Comparison of ENCODE assay signal across 17 cellular contexts in genomic region chr20:24981750-24982149, GRCh38. TPM values are rescaled to one million over a fixed set of nuclear protein-coding genes. Genes with fewer than 3 reads are reported as not detected.
A peak's percentile ranks its signal among the peaks of the same experiment; 100 is the strongest.
DNase-seq lines count a peak whose midpoint lies in the region; ATAC-seq, FAIRE-seq and TF ChIP-seq lines count a peak whose summit lies in the region.
"Had no signal": no experiment of that assay in that cellular context is flagged by ENCODE, and none has a peak within 500 bp of the region (broad histone marks: within the 10 kb centered on the region; RNA-seq: fewer than 3 reads in every experiment).

No MANE protein-coding gene starts in this region.

- H2AFZ ChIP-seq in HepG2 (ENCODE audit: low read length) = no peak overlapping the region

- no TSS peak for BruUV-seq in HepG2 (replicated peaks; lab: Mats Ljungman, UMichigan)

- no peaks in the 10 kb centered on the region for H3K4me1 ChIP-seq in colonic mucosa
- H3K4me1 ChIP-seq in HepG2 (ENCODE audit: insufficient read depth, low read length) = peaks cover 34% of the 10 kb centered on the region
- no peaks in the 10 kb centered on the region for H3K4me1 ChIP-seq in tibial artery
- H3K4me1 ChIP-seq: body of pancreas had no signal

- 0 out of 2 replicates have a peak, but pooled peaks cover 3% of the 10 kb centered on the region for H4K20me1 ChIP-seq in HepG2 (ENCODE audit: insufficient read depth, low read length)

- H3K9me3 ChIP-seq in colonic mucosa (no peaks in the 10 kb centered on the region), HepG2 (ENCODE audit: low read length) (0 out of 2 replicates have a peak, but pooled peaks cover 2% of the 10 kb centered on the region), tibial artery (no peaks in the 10 kb centered on the region)
- H3K9me3 ChIP-seq: body of pancreas had no signal

- H3K9ac ChIP-seq in colonic mucosa (ENCODE audit: low read depth in 2 of 2, low read length in 2 of 2) (no peak overlapping the region), HepG2 (ENCODE audit: insufficient read depth, low read depth, low read length) (no peak overlapping the region)

- H3K27ac ChIP-seq in colonic mucosa (no peak overlapping the region), HepG2 (ENCODE audit: extremely low read length, insufficient read depth, low read length) (no peak overlapping the region), tibial artery (no peak overlapping the region)
- H3K27ac ChIP-seq: body of pancreas had no signal

- TF ChIP-seq CTCF in colonic mucosa (IDR thresholded peaks at IDR 0.05) (no peak), HepG2 (CRISPR knock-in tag; IDR thresholded peaks at IDR 0.05) (no peak), tibial artery (IDR thresholded peaks at IDR 0.05) (no peak)

- ATAC-seq in HepG2 (no peak), HG03460 (IDR thresholded peaks at IDR 0.05; ENCODE audit: unreplicated experiment) (no peak)
- ATAC-seq: body of pancreas, PC-3 had no signal

- CTCF ChIA-PET in HepG2 (lab: Yijun Ruan, JAX; ENCODE audit: low intra/inter-chr PET ratio, low total read pairs) = no interaction called here

- TF ChIP-seq POLR2A in HepG2 (IDR thresholded peaks at IDR 0.05; ENCODE audit: insufficient read depth in 1 of 2, low read depth in 2 of 2, low read length in 2 of 2) = no peak

- DNase-seq in activated CD4-positive, CD25-positive, alpha-beta regulatory T cell treated with anti-CD3 and anti-CD28 coated beads, Interleukin-2, amount 50 U/mL, for 72 hours = peak; percentile 4
- no peak for DNase-seq in activated CD4-positive, CD25-positive, alpha-beta regulatory T cell (lab: John Stamatoyannopoulos, UW)
- DNase-seq in colonic mucosa = peak; percentile 17
- no peak for DNase-seq in HepG2 (ENCODE audit: low spot score)
- peak; percentile 41 to 73 for DNase-seq in tibial artery
- no peak for DNase-seq in DMS79 treated with DMSO at 0.1 percent for 48 hours (lab: John Stamatoyannopoulos, UW)
- DNase-seq in NCI-H69 (lab: John Stamatoyannopoulos, UW) = no peak
- DNase-seq: activated CD4-positive, alpha-beta T cell treated with anti-CD3 and anti-CD28 coated beads for 1 hour; naive B cell; NCI-H1092; NCI-H345; PC-3; SW 1271 had no signal

- POLR2A ChIA-PET in HepG2 (lab: Yijun Ruan, JAX) = no interaction called here

- intact Hi-C loops in colonic mucosa (cut with DNase I) (no loop called here), HepG2 (cut with micrococcal nuclease; ENCODE audit: unreplicated experiment) (no loop called here), tibial artery (cut with DNase I; ENCODE audit: low total_unique reads) (no loop called here)

- H3K27me3 ChIP-seq in colonic mucosa (no peaks in the 10 kb centered on the region), HepG2 (ENCODE audit: control insufficient read depth in 1 of 2, insufficient read depth in 2 of 2, low read length in 2 of 2) (no peaks in the 10 kb centered on the region), tibial artery (no peaks in the 10 kb centered on the region)
- H3K27me3 ChIP-seq: body of pancreas had no signal

- TF ChIP-seq EP300 in HepG2 (IDR thresholded peaks at IDR 0.05; ENCODE audit: low read depth in 2 of 2, low read length in 2 of 2) (no peak), HepG2 (CRISPR knock-in tag; IDR thresholded peaks at IDR 0.05; ENCODE audit: borderline replicate concordance) (no peak)

- whole genome bisulfite sequencing in HepG2 (ENCODE audit: low lambda C conversion rate) = 99% methylated on average over 3 of the region's 3 CpGs

- TF ChIP-seq RAD21 in HepG2 (CRISPR knock-in tag; IDR thresholded peaks at IDR 0.05) = no peak

- in situ Hi-C loops in HepG2 (cut with HindIII; ENCODE audit: extremely low pct_ligation_motif_present, low pct_unique_long_range_greater_than_20kb) = no loop called here

- H3K4me2 ChIP-seq in HepG2 (ENCODE audit: low read depth, low read length) = no peak overlapping the region

- FAIRE-seq in HepG2 (lab: Jason Lieb, UNC) = no peak

- no peak overlapping the region for H3K4me3 ChIP-seq in colonic mucosa
- no peak overlapping the region for H3K4me3 ChIP-seq in HepG2 (replicated peaks in 1 of 3; ENCODE audit: insufficient read depth in 1 of 3, low read depth in 2 of 3, low read length in 3 of 3)
- H3K4me3 ChIP-seq in tibial artery = no peak overlapping the region
- H3K4me3 ChIP-seq: body of pancreas had no signal

- H3K79me2 ChIP-seq in HepG2 (ENCODE audit: insufficient read depth, low read length) = peaks cover 23% of the 10 kb centered on the region

- no peaks in the 10 kb centered on the region for H3K36me3 ChIP-seq in colonic mucosa
- peaks cover 27 to 67% of the 10 kb centered on the region in 2 experiments; a peak in 4 of 5 replicates for H3K36me3 ChIP-seq in HepG2 (replicated peaks in 1 of 2; ENCODE audit: control insufficient read depth in 1 of 2, insufficient read depth in 2 of 2, low read length in 2 of 2)
- H3K36me3 ChIP-seq in tibial artery = peaks cover 44 to 59% (median 47%) of the 10 kb centered on the region in 3 donors

TF ChIP-seq in HepG2, 621 proteins besides CTCF, POLR2A, EP300 and RAD21:
- TF ChIP-seq MAFK (conservative IDR thresholded peaks at IDR 0.05 in 1 of 2, IDR thresholded peaks at IDR 0.05 in 1 of 2; ENCODE audit: low read length in 2 of 2) = peak; percentile 60 to 68
- no peak for TF ChIP-seq RAD51 (IDR thresholded peaks at IDR 0.05; ENCODE audit: borderline replicate concordance)

RNA-seq across cellular contexts. Expression of gene APMAP, which starts 10.8 kb away (rescaled TPM):
- 10 to 100 TPM; 43.9 to 63.3 TPM for total RNA-seq in colonic mucosa
- total RNA-seq in HepG2 (2016; rRNA removed; fragmentation: Illumina TruSeq; extraction: Trizol) = 96.9 and 214 TPM in 2 replicates
- 20.1 and 22.7 TPM in 2 replicates for total RNA-seq in HepG2 (2016; cell fraction: cytosol; rRNA removed; fragmentation: Illumina TruSeq; extraction: Trizol; ENCODE audit: low read depth)
- 98.2 and 226 TPM in 2 replicates for total RNA-seq in HepG2 (2016; cell fraction: insoluble cytoplasmic fraction; rRNA removed; fragmentation: Illumina TruSeq; extraction: Trizol)
- 41.7 and 44.7 TPM in 2 replicates for total RNA-seq in HepG2 (2016; cell fraction: membrane; rRNA removed; fragmentation: Illumina TruSeq; extraction: Trizol)
- 175 and 197 TPM in 2 replicates for total RNA-seq in HepG2 (2016; cell fraction: nucleus; rRNA removed; fragmentation: Illumina TruSeq; extraction: Trizol)
- polyA plus RNA-seq in HepG2 (2011; rRNA removed) = 168 and 177 TPM in 2 replicates
- polyA plus RNA-seq in HepG2 (2011; cell fraction: cytosol; rRNA removed) = 161 and 178 TPM in 2 replicates
- polyA plus RNA-seq in HepG2 (2011; cell fraction: nucleus; rRNA removed) = 60.9 and 87.7 TPM in 2 replicates
- polyA plus RNA-seq in HepG2 (2012) = 152 and 183 TPM in 2 replicates
- 19.3 and 19.6 TPM in 2 replicates for polyA plus RNA-seq in HepG2 (2016; cell fraction: cytosol; fragmentation: Illumina TruSeq; extraction: Trizol; ENCODE audit: low read depth)
- polyA plus RNA-seq in HepG2 (2016; cell fraction: insoluble cytoplasmic fraction; fragmentation: Illumina TruSeq; extraction: Trizol; ENCODE audit: low read depth) = 91.9 and 93.0 TPM in 2 replicates
- polyA plus RNA-seq in HepG2 (2016; cell fraction: membrane; fragmentation: Illumina TruSeq; extraction: Trizol; ENCODE audit: low read depth) = 31.8 and 32.4 TPM in 2 replicates
- polyA plus RNA-seq in HepG2 (2016; cell fraction: nucleus; fragmentation: Illumina TruSeq; extraction: Trizol; ENCODE audit: insufficient read depth, low read depth) = 261 and 268 TPM in 2 replicates
- polyA minus RNA-seq in HepG2 (2011; rRNA and poly(A)+ RNA removed; ENCODE audit: low replicate concordance) = 27.2 and 96.2 TPM in 2 replicates
- polyA minus RNA-seq in HepG2 (2011; cell fraction: cytosol; rRNA and poly(A)+ RNA removed) = 41.4 and 51.0 TPM in 2 replicates
- 33.6 and 47.4 TPM in 2 replicates for polyA minus RNA-seq in HepG2 (2011; cell fraction: nucleus; rRNA and poly(A)+ RNA removed)

RNA-seq across cellular contexts. Expression of gene CST7, which starts 32.7 kb away (rescaled TPM):
- total RNA-seq in colonic mucosa = 1 to 10 TPM in 1 of 2 donors, under 1 TPM in 1; 0.47 to 1.1 TPM
- total RNA-seq in HepG2 (2016; rRNA removed; fragmentation: Illumina TruSeq; extraction: Trizol) = not detected in 2 replicates
- not detected in 2 replicates for total RNA-seq in HepG2 (2016; cell fraction: cytosol; rRNA removed; fragmentation: Illumina TruSeq; extraction: Trizol; ENCODE audit: low read depth)
- not detected in 2 replicates for total RNA-seq in HepG2 (2016; cell fraction: insoluble cytoplasmic fraction; rRNA removed; fragmentation: Illumina TruSeq; extraction: Trizol)
- total RNA-seq in HepG2 (2016; cell fraction: membrane; rRNA removed; fragmentation: Illumina TruSeq; extraction: Trizol) = not detected in 2 replicates
- not detected in 2 replicates for total RNA-seq in HepG2 (2016; cell fraction: nucleus; rRNA removed; fragmentation: Illumina TruSeq; extraction: Trizol)
- not detected in 2 replicates for polyA plus RNA-seq in HepG2 (2011; rRNA removed)
- not detected in 2 replicates for polyA plus RNA-seq in HepG2 (2011; cell fraction: cytosol; rRNA removed)
- polyA plus RNA-seq in HepG2 (2011; cell fraction: nucleus; rRNA removed) = not detected in 2 replicates
- polyA plus RNA-seq in HepG2 (2012) = not detected in 2 replicates
- polyA plus RNA-seq in HepG2 (2016; cell fraction: cytosol; fragmentation: Illumina TruSeq; extraction: Trizol; ENCODE audit: low read depth) = not detected in 2 replicates
- polyA plus RNA-seq in HepG2 (2016; cell fraction: insoluble cytoplasmic fraction; fragmentation: Illumina TruSeq; extraction: Trizol; ENCODE audit: low read depth) = not detected in 2 replicates
- not detected in 2 replicates for polyA plus RNA-seq in HepG2 (2016; cell fraction: membrane; fragmentation: Illumina TruSeq; extraction: Trizol; ENCODE audit: low read depth)
- not detected in 2 replicates for polyA plus RNA-seq in HepG2 (2016; cell fraction: nucleus; fragmentation: Illumina TruSeq; extraction: Trizol; ENCODE audit: insufficient read depth, low read depth)
- not detected in 2 replicates for polyA minus RNA-seq in HepG2 (2011; rRNA and poly(A)+ RNA removed; ENCODE audit: low replicate concordance)
- not detected in 2 replicates for polyA minus RNA-seq in HepG2 (2011; cell fraction: cytosol; rRNA and poly(A)+ RNA removed)
- polyA minus RNA-seq in HepG2 (2011; cell fraction: nucleus; rRNA and poly(A)+ RNA removed) = not detected in 2 replicates
- total RNA-seq: A172, kidney epithelial cell, PC-3 had no signal

Comparison
In these comparisons a context has a peak if more than half of its experiments do, and no peak if none do; other contexts are left out.
1. DNase-seq: peak in activated CD4-positive, CD25-positive, alpha-beta regulatory T cell treated with anti-CD3 and anti-CD28 coated beads, Interleukin-2, amount 50 U/mL, for 72 hours (single experiment), colonic mucosa (single experiment) and tibial artery (2 of 2); none in activated CD4-positive, CD25-positive, alpha-beta regulatory T cell (0 of 4), HepG2 (single experiment), DMS79 treated with DMSO at 0.1 percent for 48 hours (single experiment) and NCI-H69 (single experiment).